ENCODE assay signal across 30 cellular contexts in the genomic region with DNA sequence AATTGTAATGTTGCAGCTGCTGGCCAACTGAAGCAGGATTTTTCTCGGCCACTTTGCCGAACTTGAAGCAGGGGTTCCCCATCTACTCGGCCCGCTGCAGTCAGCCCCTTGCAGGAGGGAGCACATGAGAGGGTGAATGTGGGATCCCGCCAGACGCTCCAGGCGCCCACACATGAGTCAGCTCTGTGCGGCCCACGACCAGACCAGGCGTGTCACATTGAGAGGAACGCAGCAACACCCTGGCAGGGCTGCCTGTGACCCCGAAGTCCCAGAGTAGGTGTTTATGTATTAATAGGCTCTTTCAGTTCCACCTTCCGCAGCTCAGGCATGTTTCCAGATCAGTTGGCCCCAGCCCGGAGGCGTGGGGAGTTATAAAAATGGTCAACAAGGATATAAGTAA.
"Had no signal": no experiment of that assay in that cellular context is flagged by ENCODE, and none has a peak within 500 bp of the region (broad histone marks: within the 10 kb centered on the region; RNA-seq: fewer than 3 reads in every experiment).

No MANE protein-coding gene starts in this region.

- FAIRE-seq: islet of Langerhans, kidney had no signal

- H3K4me3 ChIP-seq: left lung, lower lobe of right lung, neural progenitor cell, psoas muscle, right lobe of liver, smooth muscle cell, tibial nerve, upper lobe of left lung, vagina had no signal

- H3K9me3 ChIP-seq: right lobe of liver, vagina had no signal

- ATAC-seq: left colon; left lung; lower lobe of right lung; natural killer cell; psoas muscle; right lobe of liver; stimulated activated memory B cell treated with anti-CD40 and anti-IgM and Interleukin-4, amounts not matched to agents 10 μg/mL and 1 μg/mL and 100 μg/mL, for 72 hours; stimulated activated naive CD8-positive, alpha-beta T cell treated with anti-CD3 and anti-CD28 coated beads, Interleukin-15, amount 100 ng/mL, for 72 hours had no signal

- H3K36me3 ChIP-seq: left lung, lower lobe of right lung, neural progenitor cell, neutrophil, right lobe of liver, tibial nerve, upper lobe of left lung, vagina had no signal

- H3K27me3 ChIP-seq: left lung, neural progenitor cell, neutrophil, right lobe of liver, tibial nerve, upper lobe of left lung, vagina had no signal

- H3K4me2 ChIP-seq: neural progenitor cell, smooth muscle cell had no signal

- H3K4me1 ChIP-seq: left lung, lower lobe of right lung, neural progenitor cell, parathyroid adenoma, psoas muscle, right lobe of liver, tibial nerve, upper lobe of left lung, vagina had no signal

- DNase-seq: hypothalamus; immature natural killer cell; kidney; left colon; lower lobe of right lung; mammary epithelial cell; mesendoderm; naive B cell; natural killer cell; nephron progenitor cell; occipital lobe; right lobe of liver; stimulated activated CD4-positive, alpha-beta T cell treated with anti-CD3 and anti-CD28 coated beads, Interleukin-1b, Interleukin-23, amount 100 ng/mL, for 48 hours; stimulated activated CD4-positive, alpha-beta T cell treated with anti-CD3 and anti-CD28 coated beads, Interleukin-2, amount 100 ng/mL, for 48 hours; stimulated activated CD4-positive, alpha-beta T cell treated with anti-CD3 and anti-CD28 coated beads, Interleukin-4, amount 100 ng/mL, for 4 hours; stimulated activated CD8-positive, alpha-beta memory T cell treated with anti-CD3 and anti-CD28 coated beads, Interleukin-4, amount 100 ng/mL, for 48 hours; stimulated activated naive CD4-positive, alpha-beta T cell treated with Interleukin-2 at 50 U/mL for 16 hours; stimulated activated naive CD8-positive, alpha-beta T cell treated with anti-CD3 and anti-CD28 coated beads, Interleukin-15, amount 100 ng/mL, for 72 hours; substantia nigra had no signal

- H3K27ac ChIP-seq: left lung, lower lobe of right lung, neural progenitor cell, neutrophil, parathyroid adenoma, psoas muscle, right lobe of liver, tibial nerve, upper lobe of left lung, vagina had no signal

- H3K79me2 ChIP-seq: parathyroid adenoma had no signal

- H3K9ac ChIP-seq: neural progenitor cell, parathyroid adenoma had no signal

- H2AFZ ChIP-seq: neural progenitor cell, parathyroid adenoma had no signal
